1 cellular context compared by ENCODE assay signal in genomic region chr20:10648651-10649050, GRCh38.
A peak's percentile ranks its signal among the peaks of the same experiment; 100 is the strongest.
TF ChIP-seq lines count a peak whose summit lies in the region.

No MANE protein-coding gene starts in this region.

TF ChIP-seq in IMR-90, 13 proteins besides CTCF, POLR2A, EP300 and RAD21 (continued from another document):
- 0 out of 2 replicates have a peak, but pooled peaks have one; percentile 20 for TF ChIP-seq CEBPB (IDR thresholded peaks at IDR 0.05; ENCODE audit: low read depth, low read length)
- no peak for TF ChIP-seq SMC3 (IDR thresholded peaks at IDR 0.05; ENCODE audit: low read depth, low read length)
- TF ChIP-seq ELK1 (IDR thresholded peaks at IDR 0.05; ENCODE audit: borderline replicate concordance, low read depth, low read length): no peak
- no peak for TF ChIP-seq RCOR1 (IDR thresholded peaks at IDR 0.05; ENCODE audit: insufficient replicate concordance, low read length)
- TF ChIP-seq CHD1 (IDR thresholded peaks at IDR 0.05; ENCODE audit: low read depth, low read length): no peak
- TF ChIP-seq NFE2L2 (IDR thresholded peaks at IDR 0.05; ENCODE audit: low read depth, low read length): no peak
